In the genomic region with DNA sequence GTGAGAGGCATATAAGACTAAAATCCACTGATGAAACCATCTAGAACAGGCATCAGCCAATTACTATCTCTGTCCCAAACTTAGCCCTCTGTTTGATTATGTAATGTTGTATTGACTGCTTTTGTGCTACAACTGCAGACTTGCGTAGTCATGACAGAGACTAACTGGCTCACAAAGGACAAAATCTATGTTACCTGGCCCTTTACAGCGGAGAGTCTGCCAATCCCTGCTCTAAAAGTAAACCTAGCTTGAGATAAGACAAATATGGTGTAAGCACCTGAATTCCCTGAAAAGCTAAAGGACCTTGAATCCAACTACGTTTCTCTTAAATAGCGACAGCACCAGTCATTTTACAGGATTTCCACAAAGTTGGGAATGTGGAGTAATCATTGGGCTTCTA, we compare ENCODE assay signal across 8 cellular contexts.
"Had no signal": no experiment of that assay in that cellular context is flagged by ENCODE, and none has a peak within 500 bp of the region (broad histone marks: within the 10 kb centered on the region; RNA-seq: fewer than 3 reads in every experiment).

No MANE protein-coding gene starts in this region.

- ATAC-seq: GM12878 had no signal

- DNase-seq: GDM1, GF-D8 had no signal

- H3K4me3 ChIP-seq: GM12878 had no signal

- FAIRE-seq: G401.6, GM12878, GM12891, GM12892, GM18507, GM19239 had no signal
